In genomic region chr14:95787941-95788340, GRCh38 we compare ENCODE assay signal across 5 cellular contexts.
"Had no signal": no experiment of that assay in that cellular context is flagged by ENCODE, and none has a peak within 500 bp of the region (broad histone marks: within the 10 kb centered on the region; RNA-seq: fewer than 3 reads in every experiment).

No MANE protein-coding gene starts in this region.

- H3K4me3 Mint-ChIP-seq: IgD-negative memory B cell had no signal

- H3K4me3 ChIP-seq: K562 had no signal

- H3K27ac ChIP-seq: HL-60 had no signal

- H3K27ac Mint-ChIP-seq: IgD-negative memory B cell had no signal

- DNase-seq: KBM-7 had no signal

- ATAC-seq: HepG2, K562 had no signal

- H3K4me1 Mint-ChIP-seq: IgD-negative memory B cell had no signal
